In genomic region chr12:4274960-4275868, GRCh38 we compare ENCODE assay signal across 9 cellular contexts. TPM values are rescaled to one million over a fixed set of nuclear protein-coding genes. Genes with fewer than 3 reads are reported as not detected.
DNase-seq lines count a peak whose midpoint lies in the region; ATAC-seq, FAIRE-seq and TF ChIP-seq lines count a peak whose summit lies in the region.
"Had no signal": no experiment of that assay in that cellular context is flagged by ENCODE, and none has a peak within 500 bp of the region (broad histone marks: within the 10 kb centered on the region; RNA-seq: fewer than 3 reads in every experiment).

No MANE protein-coding gene starts in this region.

- no peak for TF ChIP-seq POLR2A in testis (IDR thresholded peaks at IDR 0.05)

- FAIRE-seq in kidney (lab: Jason Lieb, UNC): no peak

- H3K9ac ChIP-seq in kidney (ENCODE audit: low read length in 2 of 2): peak overlapping the region; percentile 51 to 65

- intact Hi-C loops in kidney (cut with DNase I) (loop anchor here (10.0 kb wide), 1 partner anchor 390 kb away; no protein-coding TSS in a partner anchor), testis (cut with DNase I; ENCODE audit: low total_unique reads) (loop anchor here (10.0 kb wide), 1 partner anchor 240 kb away; no protein-coding TSS in a partner anchor)

- H3K27me3 ChIP-seq in testis: no peaks in the 10 kb centered on the region

- H3K36me3 ChIP-seq in kidney (ENCODE audit: control insufficient read depth in 1 of 2, insufficient read depth in 2 of 2, low read length in 2 of 2) (no peaks in the 10 kb centered on the region), testis (ENCODE audit: low read depth, missing control alignments) (no peaks in the 10 kb centered on the region)

- H3K4me1 ChIP-seq in kidney (ENCODE audit: control insufficient read depth in 1 of 2, insufficient read depth in 1 of 2, low read depth in 1 of 2, low read length in 2 of 2) (peaks cover 0 to 31% of the 10 kb centered on the region in 2 donors), testis (peaks cover 32% of the 10 kb centered on the region)

- WGBS in testis, 2 donors: 1 to 2% methylated on average over 40 to 46 of the region's 46 CpGs

- H3K9me3 ChIP-seq in kidney (ENCODE audit: control insufficient read depth in 1 of 2, low read length in 2 of 2) (no peaks in the 10 kb centered on the region), testis (no peaks in the 10 kb centered on the region)

- ATAC-seq in HG03196 (IDR thresholded peaks at IDR 0.05; ENCODE audit: unreplicated experiment) (no peak), HG03039 (IDR thresholded peaks at IDR 0.05; ENCODE audit: unreplicated experiment) (no peak)

- peak overlapping the region; percentile 32 to 77 for H3K27ac ChIP-seq in kidney (ENCODE audit: low read depth in 2 of 2, low read length in 2 of 2)
- peak overlapping the region; percentile 89 to 92 for H3K27ac ChIP-seq in testis
- H3K27ac ChIP-seq: C4-2B had no signal

- TF ChIP-seq CTCF in kidney (IDR thresholded peaks at IDR 0.05; ENCODE audit: borderline replicate concordance, extremely low read depth, insufficient read depth) (no peak), testis (IDR thresholded peaks at IDR 0.05) (no peak)

- peak; percentile 32 for DNase-seq in SIG-M5 treated with dmso at 0.1 percent for 504 hours (lab: John Stamatoyannopoulos, UW; ENCODE audit: unreplicated experiment)
- DNase-seq in SIG-M5 (lab: John Stamatoyannopoulos, UW): no peak
- peak; percentile 34 for DNase-seq in amniotic epithelial cell (ENCODE audit: low read depth)
- no peak for DNase-seq in kidney
- DNase-seq in testis: no peak
- no peak for DNase-seq in EL

- peak overlapping the region; percentile 65 to 71 for H3K4me3 ChIP-seq in kidney (ENCODE audit: low read length in 2 of 2)
- peak overlapping the region; percentile 69 to 85 for H3K4me3 ChIP-seq in testis

RNA-seq across cellular contexts. Expression of gene CCND2, which starts 1.7 kb away (rescaled TPM):
- total RNA-seq in kidney (94.4 TPM), testis (10 to 100 TPM; 19.9 to 21.3 TPM)
- polyA plus RNA-seq in kidney (ENCODE audit: insufficient read depth, low read depth, low replicate concordance) (3.3 TPM), testis (ENCODE audit: insufficient read depth, low read depth, low replicate concordance) (7.9 TPM)

RNA-seq across cellular contexts. Expression of gene TIGAR, which starts 45.8 kb away (rescaled TPM):
- 11.8 TPM for total RNA-seq in kidney
- 3.6 TPM for polyA plus RNA-seq in kidney (ENCODE audit: insufficient read depth, low read depth, low replicate concordance)
- total RNA-seq in testis: 10 to 100 TPM in 1 of 2 donors, 1 to 10 TPM in 1; 5.1 to 14.6 TPM
- polyA plus RNA-seq in testis (ENCODE audit: insufficient read depth, low read depth, low replicate concordance): 14.2 TPM

Comparison
In these comparisons a context has a peak if more than half of its experiments do, and no peak if none do; other contexts are left out.
1. DNase-seq: peak in SIG-M5 treated with dmso at 0.1 percent for 504 hours (single experiment) and amniotic epithelial cell (single experiment); none in SIG-M5 (single experiment), kidney (single experiment), testis (single experiment) and EL (single experiment).